17 cellular contexts compared by ENCODE assay signal in the genomic region with DNA sequence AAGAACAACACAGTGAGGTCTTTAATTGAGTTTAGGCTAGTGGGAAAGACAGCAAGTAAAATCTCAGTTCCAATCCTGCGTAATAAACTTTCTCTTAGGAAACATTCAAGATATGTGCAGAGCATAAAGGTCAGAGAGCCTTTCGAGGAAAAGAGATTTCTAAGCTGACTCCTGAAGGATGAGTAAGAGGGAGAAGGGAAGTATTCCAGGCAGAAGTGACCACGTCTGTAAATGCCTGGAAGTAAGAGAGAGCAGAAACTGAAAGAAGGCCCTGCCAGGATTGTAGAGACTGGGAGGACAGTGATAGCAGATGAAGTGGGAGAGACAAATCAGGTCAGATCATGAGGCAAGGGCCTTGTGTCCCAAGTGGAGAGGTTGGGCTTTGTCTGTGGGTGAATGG. TPM values are rescaled to one million over a fixed set of nuclear protein-coding genes. Genes with fewer than 3 reads are reported as not detected.
"Had no signal": no experiment of that assay in that cellular context is flagged by ENCODE, and none has a peak within 500 bp of the region (broad histone marks: within the 10 kb centered on the region; RNA-seq: fewer than 3 reads in every experiment).

No MANE protein-coding gene starts in this region.

- DNase-seq: activated effector memory CD4-positive, alpha-beta T cell treated with Interleukin-2 at 50 U/mL for 16 hours; activated T-cell treated with anti-CD3 and anti-CD28 coated beads, Interleukin-2, amount 50 U/mL, for 24 hours; amygdala; cerebellar nuclear complex; dermis blood vessel endothelial cell; left colon; stimulated activated CD4-positive, alpha-beta T cell treated with anti-CD3 and anti-CD28 coated beads, Interleukin-15, amount 100 ng/mL, for 24 hours; stimulated activated CD4-positive, alpha-beta T cell treated with anti-CD3 and anti-CD28 coated beads, Interleukin-4, amount 100 ng/mL, for 24 hours; stomach had no signal

- H3K4me3 ChIP-seq: stomach, thoracic aorta had no signal

- H3K9me3 ChIP-seq: stomach, thoracic aorta had no signal

- H3K27ac ChIP-seq: stomach, thoracic aorta had no signal

- H3K36me3 ChIP-seq: stomach, thoracic aorta had no signal

- H3K4me1 ChIP-seq: stomach had no signal

RNA-seq across cellular contexts. Expression of a gene that starts 41.8 kb away (rescaled TPM):
- total RNA-seq: activated naive CD4-positive, alpha-beta T cell treated with anti-CD3 and anti-CD28 coated beads, Interleukin-2, amount 50 U/mL, for 72 hours; epithelial cell of proximal tubule; lung microvascular endothelial cell; osteocyte; pulmonary artery endothelial cell; T-helper 2 cell treated with Interferon-gamma antibody and Interleukin-4, amounts not matched to agents 100 ng/mL and 5 ng/mL, for 36 hours; urinary bladder had no signal
